Comparison of ENCODE assay signal across 1 cellular context in the genomic region with DNA sequence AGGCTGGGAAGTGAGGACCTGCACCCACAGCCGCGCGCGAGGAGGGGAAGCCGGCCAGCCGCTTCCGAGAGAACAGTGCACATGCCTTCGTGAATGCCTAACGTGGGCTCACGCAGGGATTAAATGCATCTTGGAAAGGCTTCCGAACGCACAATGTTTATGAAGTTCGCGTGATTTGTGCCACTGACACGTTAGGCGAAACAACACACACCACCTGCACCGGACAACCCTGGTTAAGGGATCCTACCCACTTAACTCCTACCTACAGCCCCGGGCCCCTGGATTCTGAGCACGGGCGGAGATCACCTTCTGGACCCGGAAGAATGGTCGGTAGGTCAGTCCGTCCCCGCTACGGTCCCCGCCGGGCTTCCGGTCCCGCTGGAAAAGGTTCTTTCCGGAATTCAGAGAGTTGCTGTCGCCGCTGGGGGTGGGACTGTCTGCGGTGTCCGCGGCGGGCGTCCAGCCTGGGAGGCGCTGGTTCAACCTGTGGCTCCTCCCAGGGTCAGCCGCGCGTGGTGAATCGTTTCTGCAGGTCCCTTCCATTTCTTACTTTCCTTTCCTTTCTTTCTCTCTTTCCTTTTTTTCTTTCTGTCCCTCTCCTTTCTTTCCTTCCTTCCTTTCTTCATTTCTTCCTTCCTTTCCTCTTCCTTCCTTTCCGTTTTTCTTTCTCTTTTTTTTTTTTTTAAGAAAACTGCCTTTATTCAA.
TF ChIP-seq lines count a peak whose summit lies in the region.

Gene MTIF2 (minus strand): TSS at position 325 of the 705 bp plus-strand sequence. CDS start 5,373 bp downstream, outside the sequence.

TF ChIP-seq in HepG2, 621 proteins besides CTCF, POLR2A, EP300 and RAD21 (continued from another document and continues in another):
- TF ChIP-seq, protein P1, sequence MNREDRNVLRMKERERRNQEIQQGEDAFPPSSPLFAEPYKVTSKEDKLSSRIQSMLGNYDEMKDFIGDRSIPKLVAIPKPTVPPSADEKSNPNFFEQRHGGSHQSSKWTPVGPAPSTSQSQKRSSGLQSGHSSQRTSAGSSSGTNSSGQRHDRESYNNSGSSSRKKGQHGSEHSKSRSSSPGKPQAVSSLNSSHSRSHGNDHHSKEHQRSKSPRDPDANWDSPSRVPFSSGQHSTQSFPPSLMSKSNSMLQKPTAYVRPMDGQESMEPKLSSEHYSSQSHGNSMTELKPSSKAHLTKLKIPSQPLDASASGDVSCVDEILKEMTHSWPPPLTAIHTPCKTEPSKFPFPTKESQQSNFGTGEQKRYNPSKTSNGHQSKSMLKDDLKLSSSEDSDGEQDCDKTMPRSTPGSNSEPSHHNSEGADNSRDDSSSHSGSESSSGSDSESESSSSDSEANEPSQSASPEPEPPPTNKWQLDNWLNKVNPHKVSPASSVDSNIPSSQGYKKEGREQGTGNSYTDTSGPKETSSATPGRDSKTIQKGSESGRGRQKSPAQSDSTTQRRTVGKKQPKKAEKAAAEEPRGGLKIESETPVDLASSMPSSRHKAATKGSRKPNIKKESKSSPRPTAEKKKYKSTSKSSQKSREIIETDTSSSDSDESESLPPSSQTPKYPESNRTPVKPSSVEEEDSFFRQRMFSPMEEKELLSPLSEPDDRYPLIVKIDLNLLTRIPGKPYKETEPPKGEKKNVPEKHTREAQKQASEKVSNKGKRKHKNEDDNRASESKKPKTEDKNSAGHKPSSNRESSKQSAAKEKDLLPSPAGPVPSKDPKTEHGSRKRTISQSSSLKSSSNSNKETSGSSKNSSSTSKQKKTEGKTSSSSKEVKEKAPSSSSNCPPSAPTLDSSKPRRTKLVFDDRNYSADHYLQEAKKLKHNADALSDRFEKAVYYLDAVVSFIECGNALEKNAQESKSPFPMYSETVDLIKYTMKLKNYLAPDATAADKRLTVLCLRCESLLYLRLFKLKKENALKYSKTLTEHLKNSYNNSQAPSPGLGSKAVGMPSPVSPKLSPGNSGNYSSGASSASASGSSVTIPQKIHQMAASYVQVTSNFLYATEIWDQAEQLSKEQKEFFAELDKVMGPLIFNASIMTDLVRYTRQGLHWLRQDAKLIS (CRISPR knock-in tag; IDR thresholded peaks at IDR 0.05): peak; percentile 58; the same call in 1 of the 2 replicates
- TF ChIP-seq ZNF710 (CRISPR knock-in tag; IDR thresholded peaks at IDR 0.05; ENCODE audit: borderline replicate concordance): peak; percentile 96
- TF ChIP-seq, protein P2, sequence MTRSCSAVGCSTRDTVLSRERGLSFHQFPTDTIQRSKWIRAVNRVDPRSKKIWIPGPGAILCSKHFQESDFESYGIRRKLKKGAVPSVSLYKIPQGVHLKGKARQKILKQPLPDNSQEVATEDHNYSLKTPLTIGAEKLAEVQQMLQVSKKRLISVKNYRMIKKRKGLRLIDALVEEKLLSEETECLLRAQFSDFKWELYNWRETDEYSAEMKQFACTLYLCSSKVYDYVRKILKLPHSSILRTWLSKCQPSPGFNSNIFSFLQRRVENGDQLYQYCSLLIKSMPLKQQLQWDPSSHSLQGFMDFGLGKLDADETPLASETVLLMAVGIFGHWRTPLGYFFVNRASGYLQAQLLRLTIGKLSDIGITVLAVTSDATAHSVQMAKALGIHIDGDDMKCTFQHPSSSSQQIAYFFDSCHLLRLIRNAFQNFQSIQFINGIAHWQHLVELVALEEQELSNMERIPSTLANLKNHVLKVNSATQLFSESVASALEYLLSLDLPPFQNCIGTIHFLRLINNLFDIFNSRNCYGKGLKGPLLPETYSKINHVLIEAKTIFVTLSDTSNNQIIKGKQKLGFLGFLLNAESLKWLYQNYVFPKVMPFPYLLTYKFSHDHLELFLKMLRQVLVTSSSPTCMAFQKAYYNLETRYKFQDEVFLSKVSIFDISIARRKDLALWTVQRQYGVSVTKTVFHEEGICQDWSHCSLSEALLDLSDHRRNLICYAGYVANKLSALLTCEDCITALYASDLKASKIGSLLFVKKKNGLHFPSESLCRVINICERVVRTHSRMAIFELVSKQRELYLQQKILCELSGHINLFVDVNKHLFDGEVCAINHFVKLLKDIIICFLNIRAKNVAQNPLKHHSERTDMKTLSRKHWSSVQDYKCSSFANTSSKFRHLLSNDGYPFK (CRISPR knock-in tag; IDR thresholded peaks at IDR 0.05; ENCODE audit: borderline replicate concordance): peak; percentile 98
- TF ChIP-seq, protein P3, sequence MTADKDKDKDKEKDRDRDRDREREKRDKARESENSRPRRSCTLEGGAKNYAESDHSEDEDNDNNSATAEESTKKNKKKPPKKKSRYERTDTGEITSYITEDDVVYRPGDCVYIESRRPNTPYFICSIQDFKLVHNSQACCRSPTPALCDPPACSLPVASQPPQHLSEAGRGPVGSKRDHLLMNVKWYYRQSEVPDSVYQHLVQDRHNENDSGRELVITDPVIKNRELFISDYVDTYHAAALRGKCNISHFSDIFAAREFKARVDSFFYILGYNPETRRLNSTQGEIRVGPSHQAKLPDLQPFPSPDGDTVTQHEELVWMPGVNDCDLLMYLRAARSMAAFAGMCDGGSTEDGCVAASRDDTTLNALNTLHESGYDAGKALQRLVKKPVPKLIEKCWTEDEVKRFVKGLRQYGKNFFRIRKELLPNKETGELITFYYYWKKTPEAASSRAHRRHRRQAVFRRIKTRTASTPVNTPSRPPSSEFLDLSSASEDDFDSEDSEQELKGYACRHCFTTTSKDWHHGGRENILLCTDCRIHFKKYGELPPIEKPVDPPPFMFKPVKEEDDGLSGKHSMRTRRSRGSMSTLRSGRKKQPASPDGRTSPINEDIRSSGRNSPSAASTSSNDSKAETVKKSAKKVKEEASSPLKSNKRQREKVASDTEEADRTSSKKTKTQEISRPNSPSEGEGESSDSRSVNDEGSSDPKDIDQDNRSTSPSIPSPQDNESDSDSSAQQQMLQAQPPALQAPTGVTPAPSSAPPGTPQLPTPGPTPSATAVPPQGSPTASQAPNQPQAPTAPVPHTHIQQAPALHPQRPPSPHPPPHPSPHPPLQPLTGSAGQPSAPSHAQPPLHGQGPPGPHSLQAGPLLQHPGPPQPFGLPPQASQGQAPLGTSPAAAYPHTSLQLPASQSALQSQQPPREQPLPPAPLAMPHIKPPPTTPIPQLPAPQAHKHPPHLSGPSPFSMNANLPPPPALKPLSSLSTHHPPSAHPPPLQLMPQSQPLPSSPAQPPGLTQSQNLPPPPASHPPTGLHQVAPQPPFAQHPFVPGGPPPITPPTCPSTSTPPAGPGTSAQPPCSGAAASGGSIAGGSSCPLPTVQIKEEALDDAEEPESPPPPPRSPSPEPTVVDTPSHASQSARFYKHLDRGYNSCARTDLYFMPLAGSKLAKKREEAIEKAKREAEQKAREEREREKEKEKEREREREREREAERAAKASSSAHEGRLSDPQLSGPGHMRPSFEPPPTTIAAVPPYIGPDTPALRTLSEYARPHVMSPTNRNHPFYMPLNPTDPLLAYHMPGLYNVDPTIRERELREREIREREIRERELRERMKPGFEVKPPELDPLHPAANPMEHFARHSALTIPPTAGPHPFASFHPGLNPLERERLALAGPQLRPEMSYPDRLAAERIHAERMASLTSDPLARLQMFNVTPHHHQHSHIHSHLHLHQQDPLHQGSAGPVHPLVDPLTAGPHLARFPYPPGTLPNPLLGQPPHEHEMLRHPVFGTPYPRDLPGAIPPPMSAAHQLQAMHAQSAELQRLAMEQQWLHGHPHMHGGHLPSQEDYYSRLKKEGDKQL (CRISPR knock-in tag; IDR thresholded peaks at IDR 0.05; ENCODE audit: low read depth): peak; percentile 76; the same call in 1 of the 2 replicates
- TF ChIP-seq U2AF1 (optimal IDR thresholded peaks at IDR 0.05; ENCODE audit: low read depth, low read length): peak; percentile 99
- TF ChIP-seq ZNF512 (CRISPR knock-in tag; IDR thresholded peaks at IDR 0.05): peak; percentile 100
- peak; percentile 56 for TF ChIP-seq MNT (IDR thresholded peaks at IDR 0.05)
- peak; percentile 98 for TF ChIP-seq ZNF556 (CRISPR knock-in tag; IDR thresholded peaks at IDR 0.05; ENCODE audit: borderline replicate concordance)
- peak; percentile 98 for TF ChIP-seq ZNF772 (CRISPR knock-in tag; IDR thresholded peaks at IDR 0.05)
- TF ChIP-seq MATR3 (CRISPR knock-in tag; IDR thresholded peaks at IDR 0.05): no peak
- TF ChIP-seq ZNF549 (CRISPR knock-in tag; IDR thresholded peaks at IDR 0.05): no peak
- peak; percentile 85 for TF ChIP-seq KLF11 (CRISPR knock-in tag; IDR thresholded peaks at IDR 0.05)
- TF ChIP-seq CHCHD3 (CRISPR knock-in tag; IDR thresholded peaks at IDR 0.05): no peak
- no peak for TF ChIP-seq MBNL3 (CRISPR knock-in tag; conservative IDR thresholded peaks at IDR 0.05)
- TF ChIP-seq ZNF558 (CRISPR knock-in tag; IDR thresholded peaks at IDR 0.05; ENCODE audit: borderline replicate concordance): peak; percentile 98
- TF ChIP-seq JDP2 (CRISPR knock-in tag; IDR thresholded peaks at IDR 0.05; ENCODE audit: borderline replicate concordance): no peak
- TF ChIP-seq, protein P4, sequence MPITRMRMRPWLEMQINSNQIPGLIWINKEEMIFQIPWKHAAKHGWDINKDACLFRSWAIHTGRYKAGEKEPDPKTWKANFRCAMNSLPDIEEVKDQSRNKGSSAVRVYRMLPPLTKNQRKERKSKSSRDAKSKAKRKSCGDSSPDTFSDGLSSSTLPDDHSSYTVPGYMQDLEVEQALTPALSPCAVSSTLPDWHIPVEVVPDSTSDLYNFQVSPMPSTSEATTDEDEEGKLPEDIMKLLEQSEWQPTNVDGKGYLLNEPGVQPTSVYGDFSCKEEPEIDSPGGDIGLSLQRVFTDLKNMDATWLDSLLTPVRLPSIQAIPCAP (CRISPR knock-in tag; IDR thresholded peaks at IDR 0.05; ENCODE audit: low read depth): peak; percentile 54; the same call in 1 of the 2 replicates
- TF ChIP-seq, protein P5, sequence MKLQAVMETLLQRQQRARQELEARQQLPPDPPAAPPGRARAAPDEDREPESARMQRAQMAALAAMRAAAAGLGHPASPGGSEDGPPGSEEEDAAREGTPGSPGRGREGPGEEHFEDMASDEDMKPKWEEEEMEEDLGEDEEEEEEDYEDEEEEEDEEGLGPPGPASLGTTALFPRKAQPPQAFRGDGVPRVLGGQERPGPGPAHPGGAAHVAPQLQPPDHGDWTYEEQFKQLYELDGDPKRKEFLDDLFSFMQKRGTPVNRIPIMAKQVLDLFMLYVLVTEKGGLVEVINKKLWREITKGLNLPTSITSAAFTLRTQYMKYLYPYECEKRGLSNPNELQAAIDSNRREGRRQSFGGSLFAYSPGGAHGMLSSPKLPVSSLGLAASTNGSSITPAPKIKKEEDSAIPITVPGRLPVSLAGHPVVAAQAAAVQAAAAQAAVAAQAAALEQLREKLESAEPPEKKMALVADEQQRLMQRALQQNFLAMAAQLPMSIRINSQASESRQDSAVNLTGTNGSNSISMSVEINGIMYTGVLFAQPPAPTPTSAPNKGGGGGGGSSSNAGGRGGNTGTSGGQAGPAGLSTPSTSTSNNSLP (IDR thresholded peaks at IDR 0.05; ENCODE audit: low read depth, low read length): no peak; the same call in 1 of the 2 replicates
- peak; percentile 82 for TF ChIP-seq NCOA1 (CRISPR knock-in tag; IDR thresholded peaks at IDR 0.05)
- TF ChIP-seq, protein P6, sequence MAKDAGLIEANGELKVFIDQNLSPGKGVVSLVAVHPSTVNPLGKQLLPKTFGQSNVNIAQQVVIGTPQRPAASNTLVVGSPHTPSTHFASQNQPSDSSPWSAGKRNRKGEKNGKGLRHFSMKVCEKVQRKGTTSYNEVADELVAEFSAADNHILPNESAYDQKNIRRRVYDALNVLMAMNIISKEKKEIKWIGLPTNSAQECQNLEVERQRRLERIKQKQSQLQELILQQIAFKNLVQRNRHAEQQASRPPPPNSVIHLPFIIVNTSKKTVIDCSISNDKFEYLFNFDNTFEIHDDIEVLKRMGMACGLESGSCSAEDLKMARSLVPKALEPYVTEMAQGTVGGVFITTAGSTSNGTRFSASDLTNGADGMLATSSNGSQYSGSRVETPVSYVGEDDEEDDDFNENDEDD (CRISPR knock-in tag; IDR thresholded peaks at IDR 0.05; ENCODE audit: borderline replicate concordance): peak; percentile 73; the same call in 1 of the 2 replicates
- peak; percentile 80 for TF ChIP-seq HMG20B (CRISPR knock-in tag; conservative IDR thresholded peaks at IDR 0.05)
- peak; percentile 79 for TF ChIP-seq E2F1 (CRISPR knock-in tag; IDR thresholded peaks at IDR 0.05)
- TF ChIP-seq CBX5 (CRISPR knock-in tag; IDR thresholded peaks at IDR 0.05; ENCODE audit: borderline replicate concordance): peak; percentile 97
- TF ChIP-seq NR2C2 (CRISPR knock-in tag; IDR thresholded peaks at IDR 0.05; ENCODE audit: borderline replicate concordance): peak; percentile 97
- TF ChIP-seq ZNF776 (CRISPR knock-in tag; IDR thresholded peaks at IDR 0.05): peak; percentile 64
